Comparison of ENCODE assay signal across 16 cellular contexts in the genomic region with DNA sequence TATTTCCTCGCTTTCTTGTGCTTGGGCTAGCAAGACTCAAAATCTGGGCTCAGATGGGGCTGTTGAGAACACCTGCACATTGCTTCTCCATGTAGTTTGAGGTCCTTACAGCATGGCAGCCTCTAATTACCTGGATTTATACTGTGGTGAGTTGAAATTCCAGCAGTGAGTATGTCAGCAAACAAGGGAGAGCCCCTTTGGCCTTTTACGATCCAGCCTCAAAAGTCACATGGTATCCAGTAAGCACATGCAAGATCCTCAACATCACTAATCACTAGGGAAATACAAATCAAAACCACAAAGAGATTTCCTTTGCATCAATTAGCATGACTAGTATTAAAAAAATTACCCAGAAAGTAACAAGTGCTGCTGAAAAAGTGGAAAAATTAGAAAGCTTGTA.
A peak's percentile ranks its signal among the peaks of the same experiment; 100 is the strongest.
DNase-seq lines count a peak whose midpoint lies in the region; TF ChIP-seq lines count a peak whose summit lies in the region.
"Had no signal": no experiment of that assay in that cellular context is flagged by ENCODE, and none has a peak within 500 bp of the region (broad histone marks: within the 10 kb centered on the region; RNA-seq: fewer than 3 reads in every experiment).

No MANE protein-coding gene starts in this region.

- DNase-seq in A172 (ENCODE audit: low spot score) (peak; percentile 38), H4 (ENCODE audit: low spot score) (peak; percentile 5), epithelial cell of esophagus (ENCODE audit: low read depth) (peak; percentile 15), renal cortical epithelial cell (ENCODE audit: low read depth) (peak; percentile 61), NCI-H524 treated with DMSO at 0.1 percent for 48 hours (lab: John Stamatoyannopoulos, UW) (no peak), hepatic stellate cell (ENCODE audit: low spot score) (no peak)
- DNase-seq in activated CD4-positive, alpha-beta T cell treated with anti-CD3 and anti-CD28 coated beads, Interleukin-2, amount 50 U/mL, for 48 hours = no peak
- DNase-seq: ACHN; AML-193; Caco-2; Calu3; CD4-positive, alpha-beta T cell; CD8-positive, alpha-beta T cell; DMS79 treated with DMSO at 0.1 percent for 48 hours; GF-D8 had no signal

- no peak overlapping the region for H3K4me3 ChIP-seq in epithelial cell of esophagus (ENCODE audit: low read length)
- H3K4me3 ChIP-seq: BLaER1 treated with 17β-estradiol and CSF1 and Interleukin-3, amounts not matched to agents 10 nM and 100 nM had no signal

- no peak for TF ChIP-seq CTCF in epithelial cell of esophagus (IDR thresholded peaks at IDR 0.05; ENCODE audit: insufficient read depth, low read depth, low read length, missing control alignments)

Comparison
In these comparisons a context has a peak if more than half of its experiments do, and no peak if none do; other contexts are left out.
1. DNase-seq: peak in A172 (single experiment), H4 (single experiment), epithelial cell of esophagus (single experiment) and renal cortical epithelial cell (single experiment); none in NCI-H524 treated with DMSO at 0.1 percent for 48 hours (single experiment), activated CD4-positive, alpha-beta T cell treated with anti-CD3 and anti-CD28 coated beads, Interleukin-2, amount 50 U/mL, for 48 hours (0 of 2) and hepatic stellate cell (single experiment).